1 cellular context compared by ENCODE assay signal in the genomic region with DNA sequence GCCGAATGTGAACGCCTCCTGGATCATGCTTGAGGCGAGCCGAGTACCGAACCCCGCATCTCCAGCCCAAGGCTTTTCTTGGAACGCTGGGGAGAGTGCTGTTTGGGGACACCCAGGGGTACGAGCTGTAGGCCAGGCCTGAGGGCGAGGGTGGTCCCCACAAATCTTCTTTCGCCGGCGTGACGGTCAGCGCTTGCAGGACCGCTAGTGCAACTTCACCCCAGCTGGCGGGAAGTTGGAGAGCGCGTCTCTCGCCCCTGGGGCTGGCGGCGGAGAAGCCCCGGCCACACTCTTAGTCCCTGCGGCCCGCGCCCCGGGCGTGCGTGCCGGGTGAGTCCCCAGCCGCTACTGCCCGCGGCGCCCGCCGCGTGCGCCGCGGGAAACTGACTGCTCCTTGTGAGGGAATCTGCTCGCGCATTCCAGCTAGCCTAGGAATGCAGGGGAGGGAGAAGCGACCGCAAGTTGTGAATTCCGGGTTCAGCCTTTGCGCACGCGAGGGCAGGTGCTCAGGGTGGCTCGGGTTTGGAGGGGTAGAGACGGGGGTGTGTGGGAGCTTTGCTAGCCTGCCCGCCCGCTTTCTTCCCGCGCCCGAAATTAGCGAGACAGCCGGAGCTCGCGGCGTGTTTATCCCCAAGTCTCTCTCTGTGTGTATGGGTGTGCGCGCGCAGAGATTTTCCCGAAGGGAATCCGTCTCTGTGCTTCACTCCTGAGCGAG.
A peak's percentile ranks its signal among the peaks of the same experiment; 100 is the strongest.
TF ChIP-seq lines count a peak whose summit lies in the region.

No MANE protein-coding gene starts in this region.

TF ChIP-seq in HEK293, 187 proteins besides CTCF, POLR2A, EP300 and RAD21 (continued from another document and continues in another):
- TF ChIP-seq, protein P1, sequence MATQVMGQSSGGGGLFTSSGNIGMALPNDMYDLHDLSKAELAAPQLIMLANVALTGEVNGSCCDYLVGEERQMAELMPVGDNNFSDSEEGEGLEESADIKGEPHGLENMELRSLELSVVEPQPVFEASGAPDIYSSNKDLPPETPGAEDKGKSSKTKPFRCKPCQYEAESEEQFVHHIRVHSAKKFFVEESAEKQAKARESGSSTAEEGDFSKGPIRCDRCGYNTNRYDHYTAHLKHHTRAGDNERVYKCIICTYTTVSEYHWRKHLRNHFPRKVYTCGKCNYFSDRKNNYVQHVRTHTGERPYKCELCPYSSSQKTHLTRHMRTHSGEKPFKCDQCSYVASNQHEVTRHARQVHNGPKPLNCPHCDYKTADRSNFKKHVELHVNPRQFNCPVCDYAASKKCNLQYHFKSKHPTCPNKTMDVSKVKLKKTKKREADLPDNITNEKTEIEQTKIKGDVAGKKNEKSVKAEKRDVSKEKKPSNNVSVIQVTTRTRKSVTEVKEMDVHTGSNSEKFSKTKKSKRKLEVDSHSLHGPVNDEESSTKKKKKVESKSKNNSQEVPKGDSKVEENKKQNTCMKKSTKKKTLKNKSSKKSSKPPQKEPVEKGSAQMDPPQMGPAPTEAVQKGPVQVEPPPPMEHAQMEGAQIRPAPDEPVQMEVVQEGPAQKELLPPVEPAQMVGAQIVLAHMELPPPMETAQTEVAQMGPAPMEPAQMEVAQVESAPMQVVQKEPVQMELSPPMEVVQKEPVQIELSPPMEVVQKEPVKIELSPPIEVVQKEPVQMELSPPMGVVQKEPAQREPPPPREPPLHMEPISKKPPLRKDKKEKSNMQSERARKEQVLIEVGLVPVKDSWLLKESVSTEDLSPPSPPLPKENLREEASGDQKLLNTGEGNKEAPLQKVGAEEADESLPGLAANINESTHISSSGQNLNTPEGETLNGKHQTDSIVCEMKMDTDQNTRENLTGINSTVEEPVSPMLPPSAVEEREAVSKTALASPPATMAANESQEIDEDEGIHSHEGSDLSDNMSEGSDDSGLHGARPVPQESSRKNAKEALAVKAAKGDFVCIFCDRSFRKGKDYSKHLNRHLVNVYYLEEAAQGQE (tag by site-specific recombination; IDR thresholded peaks at IDR 0.05) = peak; percentile 10; the same call in 1 of the 2 replicates
- TF ChIP-seq WT1 (tag by site-specific recombination; IDR thresholded peaks at IDR 0.05) (peak; percentile 20; the same call in 1 of the 2 replicates), ZNF394 (tag by site-specific recombination; IDR thresholded peaks at IDR 0.05; ENCODE audit: borderline replicate concordance) (no peak), ZNF600 (tag by site-specific recombination; IDR thresholded peaks at IDR 0.05) (peak; percentile 80), ZXDB (tag by site-specific recombination; IDR thresholded peaks at IDR 0.05) (peak; percentile 91), ZBTB17 (tag by site-specific recombination; IDR thresholded peaks at IDR 0.05) (0 out of 2 replicates have a peak, but pooled peaks have one; percentile 21), ZBTB8A (tag by site-specific recombination; IDR thresholded peaks at IDR 0.05) (peak; percentile 52; the same call in 1 of the 2 replicates), ZNF391 (tag by site-specific recombination; IDR thresholded peaks at IDR 0.05; ENCODE audit: borderline replicate concordance, low read depth) (no peak), ZBTB20 (tag by site-specific recombination; IDR thresholded peaks at IDR 0.05) (peak; percentile 55; the same call in 1 of the 2 replicates), GLI4 (tag by site-specific recombination; IDR thresholded peaks at IDR 0.05) (no peak), ZIC2 (tag by site-specific recombination; IDR thresholded peaks at IDR 0.05) (peak; percentile 91), ZNF184 (tag by site-specific recombination; IDR thresholded peaks at IDR 0.05) (no peak)
- TF ChIP-seq, protein P2, sequence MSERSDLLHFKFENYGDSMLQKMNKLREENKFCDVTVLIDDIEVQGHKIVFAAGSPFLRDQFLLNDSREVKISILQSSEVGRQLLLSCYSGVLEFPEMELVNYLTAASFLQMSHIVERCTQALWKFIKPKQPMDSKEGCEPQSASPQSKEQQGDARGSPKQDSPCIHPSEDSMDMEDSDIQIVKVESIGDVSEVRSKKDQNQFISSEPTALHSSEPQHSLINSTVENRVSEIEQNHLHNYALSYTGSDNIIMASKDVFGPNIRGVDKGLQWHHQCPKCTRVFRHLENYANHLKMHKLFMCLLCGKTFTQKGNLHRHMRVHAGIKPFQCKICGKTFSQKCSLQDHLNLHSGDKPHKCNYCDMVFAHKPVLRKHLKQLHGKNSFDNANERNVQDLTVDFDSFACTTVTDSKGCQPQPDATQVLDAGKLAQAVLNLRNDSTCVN (tag by site-specific recombination; optimal IDR thresholded peaks at IDR 0.05) = peak; percentile 90
- TF ChIP-seq, protein P3, sequence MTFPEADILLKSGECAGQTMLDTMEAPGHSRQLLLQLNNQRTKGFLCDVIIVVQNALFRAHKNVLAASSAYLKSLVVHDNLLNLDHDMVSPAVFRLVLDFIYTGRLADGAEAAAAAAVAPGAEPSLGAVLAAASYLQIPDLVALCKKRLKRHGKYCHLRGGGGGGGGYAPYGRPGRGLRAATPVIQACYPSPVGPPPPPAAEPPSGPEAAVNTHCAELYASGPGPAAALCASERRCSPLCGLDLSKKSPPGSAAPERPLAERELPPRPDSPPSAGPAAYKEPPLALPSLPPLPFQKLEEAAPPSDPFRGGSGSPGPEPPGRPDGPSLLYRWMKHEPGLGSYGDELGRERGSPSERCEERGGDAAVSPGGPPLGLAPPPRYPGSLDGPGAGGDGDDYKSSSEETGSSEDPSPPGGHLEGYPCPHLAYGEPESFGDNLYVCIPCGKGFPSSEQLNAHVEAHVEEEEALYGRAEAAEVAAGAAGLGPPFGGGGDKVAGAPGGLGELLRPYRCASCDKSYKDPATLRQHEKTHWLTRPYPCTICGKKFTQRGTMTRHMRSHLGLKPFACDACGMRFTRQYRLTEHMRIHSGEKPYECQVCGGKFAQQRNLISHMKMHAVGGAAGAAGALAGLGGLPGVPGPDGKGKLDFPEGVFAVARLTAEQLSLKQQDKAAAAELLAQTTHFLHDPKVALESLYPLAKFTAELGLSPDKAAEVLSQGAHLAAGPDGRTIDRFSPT (tag by site-specific recombination; IDR thresholded peaks at IDR 0.05) = 0 out of 2 replicates have a peak, but pooled peaks have one; percentile 2
- TF ChIP-seq, protein P4, sequence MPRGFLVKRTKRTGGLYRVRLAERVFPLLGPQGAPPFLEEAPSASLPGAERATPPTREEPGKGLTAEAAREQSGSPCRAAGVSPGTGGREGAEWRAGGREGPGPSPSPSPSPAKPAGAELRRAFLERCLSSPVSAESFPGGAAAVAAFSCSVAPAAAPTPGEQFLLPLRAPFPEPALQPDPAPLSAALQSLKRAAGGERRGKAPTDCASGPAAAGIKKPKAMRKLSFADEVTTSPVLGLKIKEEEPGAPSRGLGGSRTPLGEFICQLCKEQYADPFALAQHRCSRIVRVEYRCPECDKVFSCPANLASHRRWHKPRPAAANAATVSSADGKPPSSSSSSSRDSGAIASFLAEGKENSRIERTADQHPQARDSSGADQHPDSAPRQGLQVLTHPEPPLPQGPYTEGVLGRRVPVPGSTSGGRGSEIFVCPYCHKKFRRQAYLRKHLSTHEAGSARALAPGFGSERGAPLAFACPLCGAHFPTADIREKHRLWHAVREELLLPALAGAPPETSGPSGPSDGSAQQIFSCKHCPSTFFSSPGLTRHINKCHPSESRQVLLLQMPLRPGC (tag by site-specific recombination; IDR thresholded peaks at IDR 0.05) = peak; percentile 93
- TF ChIP-seq, protein P5, sequence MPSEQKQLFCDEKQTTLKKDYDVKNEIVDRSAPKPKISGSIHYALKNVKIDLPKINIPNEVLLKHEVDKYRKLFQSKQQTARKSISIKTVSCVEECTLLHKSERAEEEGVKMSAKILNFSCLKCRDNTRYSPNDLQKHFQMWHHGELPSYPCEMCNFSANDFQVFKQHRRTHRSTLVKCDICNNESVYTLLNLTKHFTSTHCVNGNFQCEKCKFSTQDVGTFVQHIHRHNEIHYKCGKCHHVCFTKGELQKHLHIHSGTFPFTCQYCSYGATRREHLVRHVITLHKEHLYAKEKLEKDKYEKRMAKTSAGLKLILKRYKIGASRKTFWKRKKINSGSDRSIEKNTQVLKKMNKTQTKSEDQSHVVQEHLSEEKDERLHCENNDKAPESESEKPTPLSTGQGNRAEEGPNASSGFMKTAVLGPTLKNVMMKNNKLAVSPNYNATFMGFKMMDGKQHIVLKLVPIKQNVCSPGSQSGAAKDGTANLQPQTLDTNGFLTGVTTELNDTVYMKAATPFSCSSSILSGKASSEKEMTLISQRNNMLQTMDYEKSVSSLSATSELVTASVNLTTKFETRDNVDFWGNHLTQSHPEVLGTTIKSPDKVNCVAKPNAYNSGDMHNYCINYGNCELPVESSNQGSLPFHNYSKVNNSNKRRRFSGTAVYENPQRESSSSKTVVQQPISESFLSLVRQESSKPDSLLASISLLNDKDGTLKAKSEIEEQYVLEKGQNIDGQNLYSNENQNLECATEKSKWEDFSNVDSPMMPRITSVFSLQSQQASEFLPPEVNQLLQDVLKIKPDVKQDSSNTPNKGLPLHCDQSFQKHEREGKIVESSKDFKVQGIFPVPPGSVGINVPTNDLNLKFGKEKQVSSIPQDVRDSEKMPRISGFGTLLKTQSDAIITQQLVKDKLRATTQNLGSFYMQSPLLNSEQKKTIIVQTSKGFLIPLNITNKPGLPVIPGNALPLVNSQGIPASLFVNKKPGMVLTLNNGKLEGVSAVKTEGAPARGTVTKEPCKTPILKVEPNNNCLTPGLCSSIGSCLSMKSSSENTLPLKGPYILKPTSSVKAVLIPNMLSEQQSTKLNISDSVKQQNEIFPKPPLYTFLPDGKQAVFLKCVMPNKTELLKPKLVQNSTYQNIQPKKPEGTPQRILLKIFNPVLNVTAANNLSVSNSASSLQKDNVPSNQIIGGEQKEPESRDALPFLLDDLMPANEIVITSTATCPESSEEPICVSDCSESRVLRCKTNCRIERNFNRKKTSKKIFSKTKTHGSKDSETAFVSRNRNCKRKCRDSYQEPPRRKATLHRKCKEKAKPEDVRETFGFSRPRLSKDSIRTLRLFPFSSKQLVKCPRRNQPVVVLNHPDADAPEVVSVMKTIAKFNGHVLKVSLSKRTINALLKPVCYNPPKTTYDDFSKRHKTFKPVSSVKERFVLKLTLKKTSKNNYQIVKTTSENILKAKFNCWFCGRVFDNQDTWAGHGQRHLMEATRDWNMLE (tag by site-specific recombination; conservative IDR thresholded peaks at IDR 0.05; ENCODE audit: low read depth) = no peak
- TF ChIP-seq, protein P6, sequence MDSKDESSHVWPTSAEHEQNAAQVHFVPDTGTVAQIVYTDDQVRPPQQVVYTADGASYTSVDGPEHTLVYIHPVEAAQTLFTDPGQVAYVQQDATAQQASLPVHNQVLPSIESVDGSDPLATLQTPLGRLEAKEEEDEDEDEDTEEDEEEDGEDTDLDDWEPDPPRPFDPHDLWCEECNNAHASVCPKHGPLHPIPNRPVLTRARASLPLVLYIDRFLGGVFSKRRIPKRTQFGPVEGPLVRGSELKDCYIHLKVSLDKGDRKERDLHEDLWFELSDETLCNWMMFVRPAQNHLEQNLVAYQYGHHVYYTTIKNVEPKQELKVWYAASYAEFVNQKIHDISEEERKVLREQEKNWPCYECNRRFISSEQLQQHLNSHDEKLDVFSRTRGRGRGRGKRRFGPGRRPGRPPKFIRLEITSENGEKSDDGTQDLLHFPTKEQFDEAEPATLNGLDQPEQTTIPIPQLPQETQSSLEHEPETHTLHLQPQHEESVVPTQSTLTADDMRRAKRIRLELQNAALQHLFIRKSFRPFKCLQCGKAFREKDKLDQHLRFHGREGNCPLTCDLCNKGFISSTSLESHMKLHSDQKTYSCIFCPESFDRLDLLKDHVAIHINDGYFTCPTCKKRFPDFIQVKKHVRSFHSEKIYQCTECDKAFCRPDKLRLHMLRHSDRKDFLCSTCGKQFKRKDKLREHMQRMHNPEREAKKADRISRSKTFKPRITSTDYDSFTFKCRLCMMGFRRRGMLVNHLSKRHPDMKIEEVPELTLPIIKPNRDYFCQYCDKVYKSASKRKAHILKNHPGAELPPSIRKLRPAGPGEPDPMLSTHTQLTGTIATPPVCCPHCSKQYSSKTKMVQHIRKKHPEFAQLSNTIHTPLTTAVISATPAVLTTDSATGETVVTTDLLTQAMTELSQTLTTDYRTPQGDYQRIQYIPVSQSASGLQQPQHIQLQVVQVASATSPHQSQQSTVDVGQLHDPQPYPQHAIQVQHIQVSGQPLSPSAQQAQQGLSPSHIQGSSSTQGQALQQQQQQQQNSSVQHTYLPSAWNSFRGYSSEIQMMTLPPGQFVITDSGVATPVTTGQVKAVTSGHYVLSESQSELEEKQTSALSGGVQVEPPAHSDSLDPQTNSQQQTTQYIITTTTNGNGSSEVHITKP (tag by site-specific recombination; IDR thresholded peaks at IDR 0.05) = peak; percentile 78
- TF ChIP-seq, protein P7, sequence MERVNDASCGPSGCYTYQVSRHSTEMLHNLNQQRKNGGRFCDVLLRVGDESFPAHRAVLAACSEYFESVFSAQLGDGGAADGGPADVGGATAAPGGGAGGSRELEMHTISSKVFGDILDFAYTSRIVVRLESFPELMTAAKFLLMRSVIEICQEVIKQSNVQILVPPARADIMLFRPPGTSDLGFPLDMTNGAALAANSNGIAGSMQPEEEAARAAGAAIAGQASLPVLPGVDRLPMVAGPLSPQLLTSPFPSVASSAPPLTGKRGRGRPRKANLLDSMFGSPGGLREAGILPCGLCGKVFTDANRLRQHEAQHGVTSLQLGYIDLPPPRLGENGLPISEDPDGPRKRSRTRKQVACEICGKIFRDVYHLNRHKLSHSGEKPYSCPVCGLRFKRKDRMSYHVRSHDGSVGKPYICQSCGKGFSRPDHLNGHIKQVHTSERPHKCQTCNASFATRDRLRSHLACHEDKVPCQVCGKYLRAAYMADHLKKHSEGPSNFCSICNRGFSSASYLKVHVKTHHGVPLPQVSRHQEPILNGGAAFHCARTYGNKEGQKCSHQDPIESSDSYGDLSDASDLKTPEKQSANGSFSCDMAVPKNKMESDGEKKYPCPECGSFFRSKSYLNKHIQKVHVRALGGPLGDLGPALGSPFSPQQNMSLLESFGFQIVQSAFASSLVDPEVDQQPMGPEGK (tag by site-specific recombination; IDR thresholded peaks at IDR 0.05) = no peak
- TF ChIP-seq, protein P8, sequence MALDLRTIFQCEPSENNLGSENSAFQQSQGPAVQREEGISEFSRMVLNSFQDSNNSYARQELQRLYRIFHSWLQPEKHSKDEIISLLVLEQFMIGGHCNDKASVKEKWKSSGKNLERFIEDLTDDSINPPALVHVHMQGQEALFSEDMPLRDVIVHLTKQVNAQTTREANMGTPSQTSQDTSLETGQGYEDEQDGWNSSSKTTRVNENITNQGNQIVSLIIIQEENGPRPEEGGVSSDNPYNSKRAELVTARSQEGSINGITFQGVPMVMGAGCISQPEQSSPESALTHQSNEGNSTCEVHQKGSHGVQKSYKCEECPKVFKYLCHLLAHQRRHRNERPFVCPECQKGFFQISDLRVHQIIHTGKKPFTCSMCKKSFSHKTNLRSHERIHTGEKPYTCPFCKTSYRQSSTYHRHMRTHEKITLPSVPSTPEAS (tag by site-specific recombination; IDR thresholded peaks at IDR 0.05) = 0 out of 2 replicates have a peak, but pooled peaks have one; percentile 12
- TF ChIP-seq, protein P9, sequence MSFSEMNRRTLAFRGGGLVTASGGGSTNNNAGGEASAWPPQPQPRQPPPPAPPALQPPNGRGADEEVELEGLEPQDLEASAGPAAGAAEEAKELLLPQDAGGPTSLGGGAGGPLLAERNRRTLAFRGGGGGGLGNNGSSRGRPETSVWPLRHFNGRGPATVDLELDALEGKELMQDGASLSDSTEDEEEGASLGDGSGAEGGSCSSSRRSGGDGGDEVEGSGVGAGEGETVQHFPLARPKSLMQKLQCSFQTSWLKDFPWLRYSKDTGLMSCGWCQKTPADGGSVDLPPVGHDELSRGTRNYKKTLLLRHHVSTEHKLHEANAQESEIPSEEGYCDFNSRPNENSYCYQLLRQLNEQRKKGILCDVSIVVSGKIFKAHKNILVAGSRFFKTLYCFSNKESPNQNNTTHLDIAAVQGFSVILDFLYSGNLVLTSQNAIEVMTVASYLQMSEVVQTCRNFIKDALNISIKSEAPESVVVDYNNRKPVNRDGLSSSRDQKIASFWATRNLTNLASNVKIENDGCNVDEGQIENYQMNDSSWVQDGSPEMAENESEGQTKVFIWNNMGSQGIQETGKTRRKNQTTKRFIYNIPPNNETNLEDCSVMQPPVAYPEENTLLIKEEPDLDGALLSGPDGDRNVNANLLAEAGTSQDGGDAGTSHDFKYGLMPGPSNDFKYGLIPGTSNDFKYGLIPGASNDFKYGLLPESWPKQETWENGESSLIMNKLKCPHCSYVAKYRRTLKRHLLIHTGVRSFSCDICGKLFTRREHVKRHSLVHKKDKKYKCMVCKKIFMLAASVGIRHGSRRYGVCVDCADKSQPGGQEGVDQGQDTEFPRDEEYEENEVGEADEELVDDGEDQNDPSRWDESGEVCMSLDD (tag by site-specific recombination; IDR thresholded peaks at IDR 0.05) = peak; percentile 74; the same call in 1 of the 2 replicates
